Comparison of ENCODE assay signal across 21 cellular contexts in the genomic region with DNA sequence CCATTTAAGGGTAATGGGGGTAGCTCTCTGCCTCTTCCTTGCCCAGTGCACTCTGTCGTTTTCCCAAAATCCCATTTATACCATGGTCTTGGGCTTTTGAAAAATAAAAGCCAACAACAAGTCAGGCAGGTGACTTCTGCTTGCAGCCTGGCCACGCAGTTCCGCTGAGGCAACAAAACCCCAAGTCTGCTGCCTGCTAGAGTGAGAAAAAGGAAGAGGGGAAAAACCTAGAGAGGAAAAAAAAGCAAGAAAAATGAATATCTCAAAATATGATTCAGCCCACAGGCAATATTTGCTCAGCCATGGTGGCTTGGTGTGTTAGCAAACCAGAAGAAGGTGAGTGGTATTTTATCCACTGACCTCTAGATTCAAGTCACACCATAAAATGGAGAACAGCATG.
"Had no signal": no experiment of that assay in that cellular context is flagged by ENCODE, and none has a peak within 500 bp of the region (broad histone marks: within the 10 kb centered on the region; RNA-seq: fewer than 3 reads in every experiment).

No MANE protein-coding gene starts in this region.

- ATAC-seq: foreskin keratinocyte, gastroesophageal sphincter, heart left ventricle, left cardiac atrium, left lung, left ventricle myocardium superior, lower lobe of right lung, mucosa of descending colon had no signal

- H3K27ac Mint-ChIP-seq: mesothelial cell of epicardium had no signal

- H3K36me3 Mint-ChIP-seq: mesothelial cell of epicardium had no signal

- H3K27ac ChIP-seq: colonic mucosa, dorsolateral prefrontal cortex, esophagus muscularis mucosa, foreskin keratinocyte, gastroesophageal sphincter, heart left ventricle, hepatocyte, left lung, lower lobe of right lung had no signal

- H3K4me1 Mint-ChIP-seq: mesothelial cell of epicardium had no signal

- H3K9me3 Mint-ChIP-seq: mesothelial cell of epicardium had no signal

- H3K4me3 Mint-ChIP-seq: mesothelial cell of epicardium had no signal

- DNase-seq: cerebellar nuclear complex; colonic mucosa; dermis blood vessel endothelial cell; dorsolateral prefrontal cortex; effector CD4-positive, alpha-beta T cell; effector memory CD4-positive, alpha-beta T cell; foreskin keratinocyte; heart left ventricle; hypothalamus; islet precursor cell; kidney; left cardiac atrium; left lung; left ventricle myocardium superior; lower lobe of right lung; mesenchymal stem cell; mucosa of descending colon had no signal
